Comparison of ENCODE assay signal across 2 cellular contexts in the genomic region with DNA sequence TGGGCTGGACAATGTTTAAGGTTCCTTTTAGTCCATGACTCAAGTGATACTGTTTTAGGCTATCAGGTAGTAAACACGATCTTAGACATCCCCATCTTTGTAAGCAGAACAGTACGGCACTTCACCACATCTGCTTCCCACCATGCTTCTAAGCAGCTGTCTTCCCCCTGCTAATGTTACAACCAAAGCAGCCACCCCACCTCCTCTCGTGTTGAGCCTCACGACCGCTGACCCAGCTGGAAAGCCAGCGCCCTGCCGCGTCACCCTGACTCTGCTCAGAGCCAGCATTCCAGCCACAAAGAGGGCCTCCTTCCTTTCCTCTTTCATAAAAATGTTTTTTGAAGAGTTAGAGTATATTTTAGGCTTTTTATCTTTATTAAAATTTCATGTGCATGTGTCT.
A peak's percentile ranks its signal among the peaks of the same experiment; 100 is the strongest.
TF ChIP-seq lines count a peak whose summit lies in the region.

No MANE protein-coding gene starts in this region.

TF ChIP-seq in WTC11, 78 proteins besides CTCF, POLR2A, EP300 and RAD21:
- TF ChIP-seq, protein P1, sequence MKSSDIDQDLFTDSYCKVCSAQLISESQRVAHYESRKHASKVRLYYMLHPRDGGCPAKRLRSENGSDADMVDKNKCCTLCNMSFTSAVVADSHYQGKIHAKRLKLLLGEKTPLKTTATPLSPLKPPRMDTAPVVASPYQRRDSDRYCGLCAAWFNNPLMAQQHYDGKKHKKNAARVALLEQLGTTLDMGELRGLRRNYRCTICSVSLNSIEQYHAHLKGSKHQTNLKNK (CRISPR knock-in tag; IDR thresholded peaks at IDR 0.05) = no peak
- TF ChIP-seq NFYB (CRISPR knock-in tag; conservative IDR thresholded peaks at IDR 0.05; ENCODE audit: low read depth) (no peak), ZNF121 (CRISPR knock-in tag; IDR thresholded peaks at IDR 0.05) (no peak), IRF2 (CRISPR knock-in tag; IDR thresholded peaks at IDR 0.05; ENCODE audit: borderline replicate concordance, low read depth) (no peak), FOXK1 (CRISPR knock-in tag; IDR thresholded peaks at IDR 0.05) (no peak), ZNF423 (CRISPR knock-in tag; IDR thresholded peaks at IDR 0.05) (no peak), ZNF416 (CRISPR knock-in tag; IDR thresholded peaks at IDR 0.05) (no peak), ELF4 (CRISPR knock-in tag; IDR thresholded peaks at IDR 0.05; ENCODE audit: low read depth) (no peak), ETV6 (CRISPR knock-in tag; IDR thresholded peaks at IDR 0.05) (no peak), ATF1 (CRISPR knock-in tag; IDR thresholded peaks at IDR 0.05) (no peak), NR3C1 (CRISPR knock-in tag; conservative IDR thresholded peaks at IDR 0.05; ENCODE audit: low read depth) (no peak)
- TF ChIP-seq, protein P2, sequence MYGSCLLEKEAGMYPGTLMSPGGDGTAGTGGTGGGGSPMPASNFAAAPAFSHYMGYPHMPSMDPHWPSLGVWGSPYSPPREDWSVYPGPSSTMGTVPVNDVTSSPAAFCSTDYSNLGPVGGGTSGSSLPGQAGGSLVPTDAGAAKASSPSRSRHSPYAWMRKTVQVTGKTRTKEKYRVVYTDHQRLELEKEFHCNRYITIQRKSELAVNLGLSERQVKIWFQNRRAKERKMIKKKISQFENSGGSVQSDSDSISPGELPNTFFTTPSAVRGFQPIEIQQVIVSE (CRISPR knock-in tag; IDR thresholded peaks at IDR 0.05; ENCODE audit: borderline replicate concordance) = no peak
- TF ChIP-seq, protein P3, sequence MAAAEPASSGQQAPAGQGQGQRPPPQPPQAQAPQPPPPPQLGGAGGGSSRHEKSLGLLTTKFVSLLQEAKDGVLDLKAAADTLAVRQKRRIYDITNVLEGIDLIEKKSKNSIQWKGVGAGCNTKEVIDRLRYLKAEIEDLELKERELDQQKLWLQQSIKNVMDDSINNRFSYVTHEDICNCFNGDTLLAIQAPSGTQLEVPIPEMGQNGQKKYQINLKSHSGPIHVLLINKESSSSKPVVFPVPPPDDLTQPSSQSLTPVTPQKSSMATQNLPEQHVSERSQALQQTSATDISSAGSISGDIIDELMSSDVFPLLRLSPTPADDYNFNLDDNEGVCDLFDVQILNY (CRISPR knock-in tag; IDR thresholded peaks at IDR 0.05) = no peak
- TF ChIP-seq, protein P4, sequence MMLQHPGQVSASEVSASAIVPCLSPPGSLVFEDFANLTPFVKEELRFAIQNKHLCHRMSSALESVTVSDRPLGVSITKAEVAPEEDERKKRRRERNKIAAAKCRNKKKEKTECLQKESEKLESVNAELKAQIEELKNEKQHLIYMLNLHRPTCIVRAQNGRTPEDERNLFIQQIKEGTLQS (CRISPR knock-in tag; conservative IDR thresholded peaks at IDR 0.05) = no peak
- TF ChIP-seq, protein P5, sequence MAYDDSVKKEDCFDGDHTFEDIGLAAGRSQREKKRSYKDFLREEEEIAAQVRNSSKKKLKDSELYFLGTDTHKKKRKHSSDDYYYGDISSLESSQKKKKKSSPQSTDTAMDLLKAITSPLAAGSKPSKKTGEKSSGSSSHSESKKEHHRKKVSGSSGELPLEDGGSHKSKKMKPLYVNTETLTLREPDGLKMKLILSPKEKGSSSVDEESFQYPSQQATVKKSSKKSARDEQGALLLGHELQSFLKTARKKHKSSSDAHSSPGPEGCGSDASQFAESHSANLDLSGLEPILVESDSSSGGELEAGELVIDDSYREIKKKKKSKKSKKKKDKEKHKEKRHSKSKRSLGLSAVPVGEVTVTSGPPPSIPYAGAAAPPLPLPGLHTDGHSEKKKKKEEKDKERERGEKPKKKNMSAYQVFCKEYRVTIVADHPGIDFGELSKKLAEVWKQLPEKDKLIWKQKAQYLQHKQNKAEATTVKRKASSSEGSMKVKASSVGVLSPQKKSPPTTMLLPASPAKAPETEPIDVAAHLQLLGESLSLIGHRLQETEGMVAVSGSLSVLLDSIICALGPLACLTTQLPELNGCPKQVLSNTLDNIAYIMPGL (CRISPR knock-in tag; IDR thresholded peaks at IDR 0.05) = no peak
- TF ChIP-seq, protein P6, sequence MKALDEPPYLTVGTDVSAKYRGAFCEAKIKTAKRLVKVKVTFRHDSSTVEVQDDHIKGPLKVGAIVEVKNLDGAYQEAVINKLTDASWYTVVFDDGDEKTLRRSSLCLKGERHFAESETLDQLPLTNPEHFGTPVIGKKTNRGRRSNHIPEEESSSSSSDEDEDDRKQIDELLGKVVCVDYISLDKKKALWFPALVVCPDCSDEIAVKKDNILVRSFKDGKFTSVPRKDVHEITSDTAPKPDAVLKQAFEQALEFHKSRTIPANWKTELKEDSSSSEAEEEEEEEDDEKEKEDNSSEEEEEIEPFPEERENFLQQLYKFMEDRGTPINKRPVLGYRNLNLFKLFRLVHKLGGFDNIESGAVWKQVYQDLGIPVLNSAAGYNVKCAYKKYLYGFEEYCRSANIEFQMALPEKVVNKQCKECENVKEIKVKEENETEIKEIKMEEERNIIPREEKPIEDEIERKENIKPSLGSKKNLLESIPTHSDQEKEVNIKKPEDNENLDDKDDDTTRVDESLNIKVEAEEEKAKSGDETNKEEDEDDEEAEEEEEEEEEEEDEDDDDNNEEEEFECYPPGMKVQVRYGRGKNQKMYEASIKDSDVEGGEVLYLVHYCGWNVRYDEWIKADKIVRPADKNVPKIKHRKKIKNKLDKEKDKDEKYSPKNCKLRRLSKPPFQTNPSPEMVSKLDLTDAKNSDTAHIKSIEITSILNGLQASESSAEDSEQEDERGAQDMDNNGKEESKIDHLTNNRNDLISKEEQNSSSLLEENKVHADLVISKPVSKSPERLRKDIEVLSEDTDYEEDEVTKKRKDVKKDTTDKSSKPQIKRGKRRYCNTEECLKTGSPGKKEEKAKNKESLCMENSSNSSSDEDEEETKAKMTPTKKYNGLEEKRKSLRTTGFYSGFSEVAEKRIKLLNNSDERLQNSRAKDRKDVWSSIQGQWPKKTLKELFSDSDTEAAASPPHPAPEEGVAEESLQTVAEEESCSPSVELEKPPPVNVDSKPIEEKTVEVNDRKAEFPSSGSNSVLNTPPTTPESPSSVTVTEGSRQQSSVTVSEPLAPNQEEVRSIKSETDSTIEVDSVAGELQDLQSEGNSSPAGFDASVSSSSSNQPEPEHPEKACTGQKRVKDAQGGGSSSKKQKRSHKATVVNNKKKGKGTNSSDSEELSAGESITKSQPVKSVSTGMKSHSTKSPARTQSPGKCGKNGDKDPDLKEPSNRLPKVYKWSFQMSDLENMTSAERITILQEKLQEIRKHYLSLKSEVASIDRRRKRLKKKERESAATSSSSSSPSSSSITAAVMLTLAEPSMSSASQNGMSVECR (CRISPR knock-in tag; IDR thresholded peaks at IDR 0.05; ENCODE audit: borderline replicate concordance) = no peak
TF ChIP-seq in WTC11: peak in this region for 0.

TF ChIP-seq in HepG2, 621 proteins besides CTCF, POLR2A, EP300 and RAD21 (continues in another document):
- TF ChIP-seq ZSCAN21 (CRISPR knock-in tag; IDR thresholded peaks at IDR 0.05; ENCODE audit: borderline replicate concordance) (no peak), PTBP1 (IDR thresholded peaks at IDR 0.05; ENCODE audit: low read depth, low read length, poor library complexity, severe bottlenecking) (no peak), ZNF496 (CRISPR knock-in tag; IDR thresholded peaks at IDR 0.05; ENCODE audit: insufficient replicate concordance) (no peak), U2AF2 (IDR thresholded peaks at IDR 0.05; ENCODE audit: low read depth, low read length) (no peak), ZBTB7A (CRISPR knock-in tag; IDR thresholded peaks at IDR 0.05) (no peak), ZKSCAN1 (IDR thresholded peaks at IDR 0.05; ENCODE audit: low read length) (no peak), EZH2 (conservative IDR thresholded peaks at IDR 0.05; ENCODE audit: low read depth, low read length) (no peak), ZBTB38 (CRISPR knock-in tag; IDR thresholded peaks at IDR 0.05) (peak; percentile 82; the same call in 1 of the 2 replicates), CREM (IDR thresholded peaks at IDR 0.05) (no peak), CREM (CRISPR knock-in tag; IDR thresholded peaks at IDR 0.05) (no peak)
- TF ChIP-seq, protein P4 (CRISPR knock-in tag; IDR thresholded peaks at IDR 0.05) = no peak
- TF ChIP-seq, protein P7, sequence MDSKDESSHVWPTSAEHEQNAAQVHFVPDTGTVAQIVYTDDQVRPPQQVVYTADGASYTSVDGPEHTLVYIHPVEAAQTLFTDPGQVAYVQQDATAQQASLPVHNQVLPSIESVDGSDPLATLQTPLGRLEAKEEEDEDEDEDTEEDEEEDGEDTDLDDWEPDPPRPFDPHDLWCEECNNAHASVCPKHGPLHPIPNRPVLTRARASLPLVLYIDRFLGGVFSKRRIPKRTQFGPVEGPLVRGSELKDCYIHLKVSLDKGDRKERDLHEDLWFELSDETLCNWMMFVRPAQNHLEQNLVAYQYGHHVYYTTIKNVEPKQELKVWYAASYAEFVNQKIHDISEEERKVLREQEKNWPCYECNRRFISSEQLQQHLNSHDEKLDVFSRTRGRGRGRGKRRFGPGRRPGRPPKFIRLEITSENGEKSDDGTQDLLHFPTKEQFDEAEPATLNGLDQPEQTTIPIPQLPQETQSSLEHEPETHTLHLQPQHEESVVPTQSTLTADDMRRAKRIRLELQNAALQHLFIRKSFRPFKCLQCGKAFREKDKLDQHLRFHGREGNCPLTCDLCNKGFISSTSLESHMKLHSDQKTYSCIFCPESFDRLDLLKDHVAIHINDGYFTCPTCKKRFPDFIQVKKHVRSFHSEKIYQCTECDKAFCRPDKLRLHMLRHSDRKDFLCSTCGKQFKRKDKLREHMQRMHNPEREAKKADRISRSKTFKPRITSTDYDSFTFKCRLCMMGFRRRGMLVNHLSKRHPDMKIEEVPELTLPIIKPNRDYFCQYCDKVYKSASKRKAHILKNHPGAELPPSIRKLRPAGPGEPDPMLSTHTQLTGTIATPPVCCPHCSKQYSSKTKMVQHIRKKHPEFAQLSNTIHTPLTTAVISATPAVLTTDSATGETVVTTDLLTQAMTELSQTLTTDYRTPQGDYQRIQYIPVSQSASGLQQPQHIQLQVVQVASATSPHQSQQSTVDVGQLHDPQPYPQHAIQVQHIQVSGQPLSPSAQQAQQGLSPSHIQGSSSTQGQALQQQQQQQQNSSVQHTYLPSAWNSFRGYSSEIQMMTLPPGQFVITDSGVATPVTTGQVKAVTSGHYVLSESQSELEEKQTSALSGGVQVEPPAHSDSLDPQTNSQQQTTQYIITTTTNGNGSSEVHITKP (CRISPR knock-in tag; IDR thresholded peaks at IDR 0.05; ENCODE audit: low read depth) = no peak
- TF ChIP-seq, protein P8, sequence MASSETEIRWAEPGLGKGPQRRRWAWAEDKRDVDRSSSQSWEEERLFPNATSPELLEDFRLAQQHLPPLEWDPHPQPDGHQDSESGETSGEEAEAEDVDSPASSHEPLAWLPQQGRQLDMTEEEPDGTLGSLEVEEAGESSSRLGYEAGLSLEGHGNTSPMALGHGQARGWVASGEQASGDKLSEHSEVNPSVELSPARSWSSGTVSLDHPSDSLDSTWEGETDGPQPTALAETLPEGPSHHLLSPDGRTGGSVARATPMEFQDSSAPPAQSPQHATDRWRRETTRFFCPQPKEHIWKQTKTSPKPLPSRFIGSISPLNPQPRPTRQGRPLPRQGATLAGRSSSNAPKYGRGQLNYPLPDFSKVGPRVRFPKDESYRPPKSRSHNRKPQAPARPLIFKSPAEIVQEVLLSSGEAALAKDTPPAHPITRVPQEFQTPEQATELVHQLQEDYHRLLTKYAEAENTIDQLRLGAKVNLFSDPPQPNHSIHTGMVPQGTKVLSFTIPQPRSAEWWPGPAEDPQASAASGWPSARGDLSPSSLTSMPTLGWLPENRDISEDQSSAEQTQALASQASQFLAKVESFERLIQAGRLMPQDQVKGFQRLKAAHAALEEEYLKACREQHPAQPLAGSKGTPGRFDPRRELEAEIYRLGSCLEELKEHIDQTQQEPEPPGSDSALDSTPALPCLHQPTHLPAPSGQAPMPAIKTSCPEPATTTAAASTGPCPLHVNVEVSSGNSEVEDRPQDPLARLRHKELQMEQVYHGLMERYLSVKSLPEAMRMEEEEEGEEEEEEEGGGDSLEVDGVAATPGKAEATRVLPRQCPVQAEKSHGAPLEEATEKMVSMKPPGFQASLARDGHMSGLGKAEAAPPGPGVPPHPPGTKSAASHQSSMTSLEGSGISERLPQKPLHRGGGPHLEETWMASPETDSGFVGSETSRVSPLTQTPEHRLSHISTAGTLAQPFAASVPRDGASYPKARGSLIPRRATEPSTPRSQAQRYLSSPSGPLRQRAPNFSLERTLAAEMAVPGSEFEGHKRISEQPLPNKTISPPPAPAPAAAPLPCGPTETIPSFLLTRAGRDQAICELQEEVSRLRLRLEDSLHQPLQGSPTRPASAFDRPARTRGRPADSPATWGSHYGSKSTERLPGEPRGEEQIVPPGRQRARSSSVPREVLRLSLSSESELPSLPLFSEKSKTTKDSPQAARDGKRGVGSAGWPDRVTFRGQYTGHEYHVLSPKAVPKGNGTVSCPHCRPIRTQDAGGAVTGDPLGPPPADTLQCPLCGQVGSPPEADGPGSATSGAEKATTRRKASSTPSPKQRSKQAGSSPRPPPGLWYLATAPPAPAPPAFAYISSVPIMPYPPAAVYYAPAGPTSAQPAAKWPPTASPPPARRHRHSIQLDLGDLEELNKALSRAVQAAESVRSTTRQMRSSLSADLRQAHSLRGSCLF (CRISPR knock-in tag; IDR thresholded peaks at IDR 0.05; ENCODE audit: borderline replicate concordance) = no peak
- TF ChIP-seq, protein P9, sequence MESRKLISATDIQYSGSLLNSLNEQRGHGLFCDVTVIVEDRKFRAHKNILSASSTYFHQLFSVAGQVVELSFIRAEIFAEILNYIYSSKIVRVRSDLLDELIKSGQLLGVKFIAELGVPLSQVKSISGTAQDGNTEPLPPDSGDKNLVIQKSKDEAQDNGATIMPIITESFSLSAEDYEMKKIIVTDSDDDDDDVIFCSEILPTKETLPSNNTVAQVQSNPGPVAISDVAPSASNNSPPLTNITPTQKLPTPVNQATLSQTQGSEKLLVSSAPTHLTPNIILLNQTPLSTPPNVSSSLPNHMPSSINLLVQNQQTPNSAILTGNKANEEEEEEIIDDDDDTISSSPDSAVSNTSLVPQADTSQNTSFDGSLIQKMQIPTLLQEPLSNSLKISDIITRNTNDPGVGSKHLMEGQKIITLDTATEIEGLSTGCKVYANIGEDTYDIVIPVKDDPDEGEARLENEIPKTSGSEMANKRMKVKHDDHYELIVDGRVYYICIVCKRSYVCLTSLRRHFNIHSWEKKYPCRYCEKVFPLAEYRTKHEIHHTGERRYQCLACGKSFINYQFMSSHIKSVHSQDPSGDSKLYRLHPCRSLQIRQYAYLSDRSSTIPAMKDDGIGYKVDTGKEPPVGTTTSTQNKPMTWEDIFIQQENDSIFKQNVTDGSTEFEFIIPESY (CRISPR knock-in tag; IDR thresholded peaks at IDR 0.05) = peak; percentile 90
- TF ChIP-seq, protein P10, sequence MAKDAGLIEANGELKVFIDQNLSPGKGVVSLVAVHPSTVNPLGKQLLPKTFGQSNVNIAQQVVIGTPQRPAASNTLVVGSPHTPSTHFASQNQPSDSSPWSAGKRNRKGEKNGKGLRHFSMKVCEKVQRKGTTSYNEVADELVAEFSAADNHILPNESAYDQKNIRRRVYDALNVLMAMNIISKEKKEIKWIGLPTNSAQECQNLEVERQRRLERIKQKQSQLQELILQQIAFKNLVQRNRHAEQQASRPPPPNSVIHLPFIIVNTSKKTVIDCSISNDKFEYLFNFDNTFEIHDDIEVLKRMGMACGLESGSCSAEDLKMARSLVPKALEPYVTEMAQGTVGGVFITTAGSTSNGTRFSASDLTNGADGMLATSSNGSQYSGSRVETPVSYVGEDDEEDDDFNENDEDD (CRISPR knock-in tag; IDR thresholded peaks at IDR 0.05; ENCODE audit: borderline replicate concordance) = 0 out of 2 replicates have a peak, but pooled peaks have one; percentile 3
